1 cellular context compared by ENCODE assay signal in the genomic region with DNA sequence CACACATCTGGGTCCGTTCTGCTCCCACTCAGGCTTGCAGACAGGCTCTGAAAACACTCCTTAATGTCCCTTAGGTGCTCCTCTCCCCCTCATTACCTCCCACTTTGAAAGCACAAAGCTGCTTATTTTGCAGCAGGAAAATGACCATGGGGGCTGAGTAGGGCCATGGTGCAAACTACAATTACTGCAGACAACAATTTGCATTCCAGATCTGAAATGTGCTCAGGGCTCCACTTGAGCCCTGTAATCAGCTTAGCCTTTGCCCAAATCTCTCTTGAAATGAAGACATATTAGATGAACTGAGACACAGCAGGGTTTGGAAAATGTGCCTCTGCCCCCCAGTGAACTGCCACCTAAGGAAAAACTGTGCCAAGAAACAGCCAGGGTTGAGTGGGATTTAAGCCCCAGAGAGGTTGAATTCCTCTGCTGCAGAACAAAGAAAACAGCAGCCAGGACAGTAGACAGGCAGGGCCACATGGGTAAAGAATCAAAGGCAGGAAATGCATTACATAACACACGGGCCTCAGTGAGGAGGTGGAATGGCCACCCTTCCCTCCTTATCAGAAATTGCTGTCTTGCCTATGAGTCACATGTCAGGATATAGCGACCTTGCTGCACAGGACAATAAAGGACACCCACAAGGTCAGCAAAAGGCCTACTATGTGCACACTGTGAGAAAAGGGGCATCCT.
TF ChIP-seq lines count a peak whose summit lies in the region.

No MANE protein-coding gene starts in this region.

TF ChIP-seq in HepG2, 621 proteins besides CTCF, POLR2A, EP300 and RAD21 (continued from another document):
- peak; percentile 63; the same call in 1 of the 2 replicates for TF ChIP-seq RCOR2 (CRISPR knock-in tag; IDR thresholded peaks at IDR 0.05)
- no peak for TF ChIP-seq SOX13 (IDR thresholded peaks at IDR 0.05)
- TF ChIP-seq SOX13 (CRISPR knock-in tag; conservative IDR thresholded peaks at IDR 0.05 in 1 of 2, IDR thresholded peaks at IDR 0.05 in 1 of 2), result peak in 1 of 2 experiments; percentile 63; a peak in 1 of 4 replicates
- no peak for TF ChIP-seq ATF7-NPFF (CRISPR knock-in tag; IDR thresholded peaks at IDR 0.05; ENCODE audit: low read depth)
- TF ChIP-seq PLRG1 (conservative IDR thresholded peaks at IDR 0.05), result no peak
- TF ChIP-seq ZKSCAN1 (IDR thresholded peaks at IDR 0.05; ENCODE audit: low read length), result peak; percentile 94
- peak; percentile 57; the same call in 1 of the 2 replicates for TF ChIP-seq ETV5 (CRISPR knock-in tag; IDR thresholded peaks at IDR 0.05; ENCODE audit: borderline replicate concordance)
- TF ChIP-seq ISL2 (CRISPR knock-in tag; IDR thresholded peaks at IDR 0.05), result no peak
